Comparison of ENCODE assay signal across 9 cellular contexts in genomic region chr5:14202462-14202861, GRCh38. TPM values are rescaled to one million over a fixed set of nuclear protein-coding genes. Genes with fewer than 3 reads are reported as not detected.
DNase-seq lines count a peak whose midpoint lies in the region; ATAC-seq, FAIRE-seq and TF ChIP-seq lines count a peak whose summit lies in the region.
"Had no signal": no experiment of that assay in that cellular context is flagged by ENCODE, and none has a peak within 500 bp of the region (broad histone marks: within the 10 kb centered on the region; RNA-seq: fewer than 3 reads in every experiment).

No MANE protein-coding gene starts in this region.

- TF ChIP-seq POLR2A in A549 (IDR thresholded peaks at IDR 0.05; ENCODE audit: low read length), result no peak

- no peak overlapping the region for H3K27ac Mint-ChIP-seq in T-helper 17 cell

- H3K4me2 ChIP-seq in A549, result peak overlapping the region; percentile 87; the same call in 2 of the 3 replicates

- peaks cover 2% of the 10 kb centered on the region for H3K4me1 Mint-ChIP-seq in T-helper 17 cell

- ATAC-seq in A549 (no peak), HG02610 (IDR thresholded peaks at IDR 0.05; ENCODE audit: unreplicated experiment) (peak; percentile 33), T-helper 17 cell (peak; percentile 54), HG02852 (IDR thresholded peaks at IDR 0.05; ENCODE audit: unreplicated experiment) (no peak), HG02970 (IDR thresholded peaks at IDR 0.05; ENCODE audit: low FRiP score, unreplicated experiment) (no peak)

- POLR2A ChIA-PET in A549 (lab: Yijun Ruan, JAX), result no interaction called here

- DNase-seq in A549 (ENCODE audit: low read depth in 1 of 2, low spot score in 1 of 2), result no peak
- DNase-seq in T-helper 17 cell, result no peak
- peak; percentile 47 for DNase-seq in kidney tubule cell (ENCODE audit: low spot score)
- no peak for DNase-seq in NCI-H345 (lab: John Stamatoyannopoulos, UW)
- no peak for DNase-seq in activated naive CD4-positive, alpha-beta T cell treated with Interleukin-2 at 50 U/mL for 16 hours
- DNase-seq: occipital lobe had no signal

- H3K9me3 ChIP-seq in A549, result no peaks in the 10 kb centered on the region
- H3K9me3 ChIP-seq in T-helper 17 cell (ENCODE audit: control insufficient read depth, low read length, poor library complexity, severe bottlenecking), result no peaks in the 10 kb centered on the region

- no peak for TF ChIP-seq EP300 in A549 (IDR thresholded peaks at IDR 0.05)

- TF ChIP-seq CTCF in A549 (IDR thresholded peaks at IDR 0.05), result no peak

- TF ChIP-seq RAD21 in A549 (conservative IDR thresholded peaks at IDR 0.05 in 1 of 2, IDR thresholded peaks at IDR 0.05 in 1 of 2), result no peak

- no peaks in the 10 kb centered on the region for H3K36me3 Mint-ChIP-seq in T-helper 17 cell (ENCODE audit: low read depth)

- H3K4me1 ChIP-seq in A549, result peaks cover 90% of the 10 kb centered on the region

- no peak overlapping the region for H3K4me3 ChIP-seq in A549

- H3K4me3 Mint-ChIP-seq in T-helper 17 cell, result no peak overlapping the region

- FAIRE-seq in A549 (lab: Jason Lieb, UNC), result no peak

- H3K27ac ChIP-seq in A549, result peak overlapping the region; percentile 1 to 64; a peak in 3 of 6 replicates

- CTCF ChIA-PET in A549 (lab: Yijun Ruan, JAX), result interaction anchor here (1.5 to 3.3 kb wide), 3 partner anchors 9 to 162 kb away, joined by 3 to 28 read pairs (median 6); no protein-coding TSS in a partner anchor

- peaks cover 32% of the 10 kb centered on the region for H3K27me3 Mint-ChIP-seq in T-helper 17 cell

- WGBS in A549 (ENCODE audit: missing lambda C conversion rate), result 79% methylated on average over 6 of the region's 6 CpGs

TF ChIP-seq in A549, 52 proteins besides CTCF, POLR2A, EP300 and RAD21:
- TF ChIP-seq MAX (IDR thresholded peaks at IDR 0.05), result no peak
- no peak for TF ChIP-seq RFX5 (IDR thresholded peaks at IDR 0.05)
- TF ChIP-seq JUN (IDR thresholded peaks at IDR 0.05), result no peak
- TF ChIP-seq RARB (CRISPR knock-in tag; IDR thresholded peaks at IDR 0.05), result no peak
- no peak for TF ChIP-seq BHLHE40 (IDR thresholded peaks at IDR 0.05; ENCODE audit: low read depth, low read length)
- no peak for TF ChIP-seq HDAC2 (IDR thresholded peaks at IDR 0.05)
- TF ChIP-seq ESRRA (IDR thresholded peaks at IDR 0.05; ENCODE audit: borderline replicate concordance, low read length), result no peak
- TF ChIP-seq NFE2L2 (conservative IDR thresholded peaks at IDR 0.05; ENCODE audit: low read length), result no peak
- no peak for TF ChIP-seq ATOH8 (CRISPR knock-in tag; IDR thresholded peaks at IDR 0.05; ENCODE audit: low read depth)
- no peak for TF ChIP-seq FOXS1 (CRISPR knock-in tag; IDR thresholded peaks at IDR 0.05)
- TF ChIP-seq RCOR1 (IDR thresholded peaks at IDR 0.05; ENCODE audit: low read depth, low read length), result no peak
- TF ChIP-seq MYC (IDR thresholded peaks at IDR 0.05; ENCODE audit: borderline replicate concordance, low read length), result no peak
- no peak for TF ChIP-seq HMGXB4 (CRISPR knock-in tag; IDR thresholded peaks at IDR 0.05; ENCODE audit: borderline replicate concordance)

RNA-seq across cellular contexts. Expression of gene TRIO, which starts 59.3 kb away (rescaled TPM):
- polyA plus RNA-seq in A549 (2011; rRNA removed) (79.0 and 91.2 TPM in 2 replicates), A549 (2017; fragmentation: RNase III; extraction: RNeasy Plus Mini Kit Qiagen cat#74134 plus additional on column Dnase treatment) (47.5 to 57.9 TPM (median 48.1 TPM) in 3 replicates)
- polyA plus RNA-seq in A549 (2012; cell fraction: cytosol; rRNA removed), result 63.7 and 64.8 TPM in 2 replicates
- 217 and 257 TPM in 2 replicates for polyA plus RNA-seq in A549 (2012; cell fraction: nucleus; rRNA removed)
- polyA minus RNA-seq in A549 (2011; rRNA and poly(A)+ RNA removed), result 263 and 307 TPM in 2 replicates
- 10 to 100 TPM; 19.3 to 19.5 TPM for total RNA-seq in T-helper 17 cell

Comparison
In these comparisons a context has a peak if more than half of its experiments do, and no peak if none do; other contexts are left out.
1. ATAC-seq: peak in HG02610 (single experiment) and T-helper 17 cell (single experiment); none in A549 (0 of 2), HG02852 (single experiment) and HG02970 (single experiment).